30 cellular contexts compared by ENCODE assay signal in genomic region chr4:59388359-59388758, GRCh38.
"Had no signal": no experiment of that assay in that cellular context is flagged by ENCODE, and none has a peak within 500 bp of the region (broad histone marks: within the 10 kb centered on the region; RNA-seq: fewer than 3 reads in every experiment).

No MANE protein-coding gene starts in this region.

- ATAC-seq: left colon; left lung; lower lobe of right lung; natural killer cell; pancreas; right cardiac atrium; sciatic nerve; stimulated activated naive B cell treated with anti-CD40 and anti-IgM and Interleukin-4, amounts not matched to agents 10 μg/mL and 1 μg/mL and 100 μg/mL, for 72 hours; stimulated activated naive CD8-positive, alpha-beta T cell treated with anti-CD3 and anti-CD28 coated beads, Interleukin-15, Interleukin-2, amounts not matched to agents 100 U/mL and 50 U/mL, for 24 hours had no signal

- H3K4me1 ChIP-seq: left lung, lower lobe of right lung, pancreas, prostate gland, stomach, testis, thyroid gland, transverse colon, upper lobe of left lung, vagina had no signal

- H3K4me3 ChIP-seq: left lung, lower lobe of right lung, pancreas, prostate gland, skin epidermis, stomach, testis, thyroid gland, transverse colon, upper lobe of left lung, vagina had no signal

- FAIRE-seq: islet of Langerhans, kidney, pancreas had no signal

- H3K9me3 ChIP-seq: lower lobe of right lung, pancreas, prostate gland, testis, thyroid gland, transverse colon, upper lobe of left lung, vagina had no signal

- H3K27me3 ChIP-seq: left lung, pancreas, stomach, testis, thyroid gland, transverse colon, upper lobe of left lung, vagina had no signal

- DNase-seq: immature natural killer cell; kidney; left colon; left lung; lower lobe of right lung; mammary epithelial cell; mesenchymal stem cell; naive B cell; natural killer cell; nephron progenitor cell; nucleus accumbens; pancreas; posterior cingulate gyrus; right cardiac atrium; stimulated activated CD4-positive, alpha-beta T cell treated with anti-CD3 and anti-CD28 coated beads, Interleukin-12 subunit alpha, Interleukin-12 subunit beta, amount 100 ng/mL, for 4 hours; stimulated activated CD4-positive, alpha-beta T cell treated with anti-CD3 and anti-CD28 coated beads, Interleukin-15, amount 100 ng/mL, for 24 hours; stimulated activated CD4-positive, alpha-beta T cell treated with anti-CD3 and anti-CD28 coated beads, Interleukin-2, amount 100 ng/mL, for 24 hours; stimulated activated CD4-positive, alpha-beta T cell treated with anti-CD3 and anti-CD28 coated beads, Interleukin-4, amount 100 ng/mL, for 1 hour; stimulated activated naive B cell treated with anti-CD40 and anti-IgM and Interleukin-4, amounts not matched to agents 10 μg/mL and 1 μg/mL and 100 μg/mL, for 72 hours; stimulated activated naive CD8-positive, alpha-beta T cell treated with anti-CD3 and anti-CD28 coated beads, Interleukin-15, Interleukin-2, amounts not matched to agents 100 U/mL and 50 U/mL, for 24 hours; stomach; testis; thyroid gland; transverse colon; upper lobe of left lung had no signal

- H3K36me3 ChIP-seq: left lung, lower lobe of right lung, pancreas, prostate gland, stomach, thyroid gland, transverse colon, upper lobe of left lung, vagina had no signal

- H3K27ac ChIP-seq: left lung, lower lobe of right lung, pancreas, prostate gland, skin epidermis, stomach, testis, thyroid gland, transverse colon, upper lobe of left lung, vagina had no signal
